In the genomic region with DNA sequence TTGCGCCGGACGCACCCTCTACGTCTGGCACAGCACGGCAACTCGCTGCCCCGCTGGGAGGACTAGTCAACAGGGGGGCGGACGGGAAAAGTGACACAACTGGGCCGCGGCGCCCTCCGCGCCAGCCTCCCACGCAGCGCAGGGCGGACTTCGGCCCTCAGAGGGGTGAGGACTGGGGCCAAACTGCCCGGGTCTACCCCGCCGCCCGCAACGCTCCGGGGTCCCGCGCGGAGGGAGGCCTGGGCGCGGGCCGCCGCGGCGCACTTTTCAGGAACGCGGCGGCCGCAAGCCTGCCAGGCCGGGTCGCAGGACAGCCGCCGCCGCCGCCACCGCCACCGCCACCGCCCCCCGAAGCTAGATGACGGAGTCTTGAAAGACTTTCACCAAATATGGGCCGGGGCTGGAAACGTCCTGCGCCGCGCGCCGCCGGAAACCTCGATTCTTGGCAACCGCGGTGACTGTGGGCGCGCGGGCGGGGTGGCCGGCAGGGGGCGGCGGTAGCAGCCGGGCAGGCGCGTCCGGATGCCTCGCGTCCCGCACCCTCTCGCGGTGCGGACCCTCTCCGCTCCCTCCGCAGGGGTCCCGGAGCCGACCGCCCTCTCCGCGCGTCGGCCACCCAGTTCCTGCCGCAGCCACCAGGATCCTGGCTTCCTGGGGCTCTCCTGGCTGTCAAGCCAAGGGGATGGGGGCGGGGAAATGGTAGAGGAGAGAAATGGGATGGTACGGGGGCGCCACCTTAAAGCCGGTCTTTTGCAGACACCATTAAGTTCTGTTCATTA, we compare ENCODE assay signal across 9 cellular contexts. TPM values are rescaled to one million over a fixed set of nuclear protein-coding genes. Genes with fewer than 3 reads are reported as not detected.
A peak's percentile ranks its signal among the peaks of the same experiment; 100 is the strongest.
DNase-seq lines count a peak whose midpoint lies in the region; ATAC-seq and TF ChIP-seq lines count a peak whose summit lies in the region.
"Had no signal": no experiment of that assay in that cellular context is flagged by ENCODE, and none has a peak within 500 bp of the region (broad histone marks: within the 10 kb centered on the region; RNA-seq: fewer than 3 reads in every experiment).

No MANE protein-coding gene starts in this region.

- peak; percentile 79 for ATAC-seq in GM21423 (IDR thresholded peaks at IDR 0.05; ENCODE audit: unreplicated experiment)
- ATAC-seq in SK-N-SH treated with all-trans-retinoic acid at 6 μM for 48 hours = peak; percentile 26
- peak; percentile 66 for ATAC-seq in left lobe of liver

- peak; percentile 24 for DNase-seq in NCI-H146 (lab: John Stamatoyannopoulos, UW)
- DNase-seq in NCI-H146 treated with DMSO at 0.1 percent for 48 hours (lab: John Stamatoyannopoulos, UW; ENCODE audit: unreplicated experiment) = no peak
- DNase-seq in HT1080 (ENCODE audit: low read depth) = peak; percentile 83
- DNase-seq in cortex of kidney (lab: John Stamatoyannopoulos, UW) = peak; percentile 47
- DNase-seq in left lobe of liver (ENCODE audit: low spot score) = peak; percentile 79
- peak; percentile 29 for DNase-seq in stimulated activated CD8-positive, alpha-beta memory T cell treated with anti-CD3 and anti-CD28 coated beads, Interleukin-4, amount 100 ng/mL, for 24 hours (ENCODE audit: low read depth)

TF ChIP-seq in SK-N-SH treated with all-trans-retinoic acid at 6 μM for 48 hours, 23 proteins besides CTCF, POLR2A, EP300 and RAD21:
- TF ChIP-seq ESRRG (CRISPR knock-in tag; IDR thresholded peaks at IDR 0.05) (peak; percentile 32; the same call in 1 of the 2 replicates), ZC3H10 (CRISPR knock-in tag; IDR thresholded peaks at IDR 0.05) (no peak), ZNF70 (CRISPR knock-in tag; IDR thresholded peaks at IDR 0.05) (no peak), PPARA (CRISPR knock-in tag; IDR thresholded peaks at IDR 0.05; ENCODE audit: borderline replicate concordance) (no peak), RARB (CRISPR knock-in tag; IDR thresholded peaks at IDR 0.05) (no peak), ZFP30 (CRISPR knock-in tag; IDR thresholded peaks at IDR 0.05) (no peak), TOX (CRISPR knock-in tag; IDR thresholded peaks at IDR 0.05; ENCODE audit: borderline replicate concordance) (peak; percentile 9; the same call in 1 of the 2 replicates), CSDC2 (CRISPR knock-in tag; IDR thresholded peaks at IDR 0.05) (no peak), ISL1 (CRISPR knock-in tag; IDR thresholded peaks at IDR 0.05) (no peak), SNAI2 (CRISPR knock-in tag; IDR thresholded peaks at IDR 0.05) (no peak)
- TF ChIP-seq, protein P1, sequence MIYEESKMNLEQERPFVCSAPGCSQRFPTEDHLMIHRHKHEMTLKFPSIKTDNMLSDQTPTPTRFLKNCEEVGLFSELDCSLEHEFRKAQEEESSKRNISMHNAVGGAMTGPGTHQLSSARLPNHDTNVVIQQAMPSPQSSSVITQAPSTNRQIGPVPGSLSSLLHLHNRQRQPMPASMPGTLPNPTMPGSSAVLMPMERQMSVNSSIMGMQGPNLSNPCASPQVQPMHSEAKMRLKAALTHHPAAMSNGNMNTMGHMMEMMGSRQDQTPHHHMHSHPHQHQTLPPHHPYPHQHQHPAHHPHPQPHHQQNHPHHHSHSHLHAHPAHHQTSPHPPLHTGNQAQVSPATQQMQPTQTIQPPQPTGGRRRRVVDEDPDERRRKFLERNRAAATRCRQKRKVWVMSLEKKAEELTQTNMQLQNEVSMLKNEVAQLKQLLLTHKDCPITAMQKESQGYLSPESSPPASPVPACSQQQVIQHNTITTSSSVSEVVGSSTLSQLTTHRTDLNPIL (CRISPR knock-in tag; IDR thresholded peaks at IDR 0.05; ENCODE audit: low read depth) = no peak
- TF ChIP-seq, protein P2, sequence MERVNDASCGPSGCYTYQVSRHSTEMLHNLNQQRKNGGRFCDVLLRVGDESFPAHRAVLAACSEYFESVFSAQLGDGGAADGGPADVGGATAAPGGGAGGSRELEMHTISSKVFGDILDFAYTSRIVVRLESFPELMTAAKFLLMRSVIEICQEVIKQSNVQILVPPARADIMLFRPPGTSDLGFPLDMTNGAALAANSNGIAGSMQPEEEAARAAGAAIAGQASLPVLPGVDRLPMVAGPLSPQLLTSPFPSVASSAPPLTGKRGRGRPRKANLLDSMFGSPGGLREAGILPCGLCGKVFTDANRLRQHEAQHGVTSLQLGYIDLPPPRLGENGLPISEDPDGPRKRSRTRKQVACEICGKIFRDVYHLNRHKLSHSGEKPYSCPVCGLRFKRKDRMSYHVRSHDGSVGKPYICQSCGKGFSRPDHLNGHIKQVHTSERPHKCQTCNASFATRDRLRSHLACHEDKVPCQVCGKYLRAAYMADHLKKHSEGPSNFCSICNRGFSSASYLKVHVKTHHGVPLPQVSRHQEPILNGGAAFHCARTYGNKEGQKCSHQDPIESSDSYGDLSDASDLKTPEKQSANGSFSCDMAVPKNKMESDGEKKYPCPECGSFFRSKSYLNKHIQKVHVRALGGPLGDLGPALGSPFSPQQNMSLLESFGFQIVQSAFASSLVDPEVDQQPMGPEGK (CRISPR knock-in tag; IDR thresholded peaks at IDR 0.05; ENCODE audit: borderline replicate concordance) = no peak

RNA-seq across cellular contexts. Expression of a gene that starts 3.7 kb away (rescaled TPM):
- 22.9 and 38.1 TPM in 2 replicates for total RNA-seq in HT1080 (2014; rRNA removed; shearing (Covaris generic))
- 367 and 414 TPM in 2 replicates for polyA plus RNA-seq in HT1080 (2015; cell fraction: cytosol; rRNA removed)
- 987 and 1,103 TPM in 2 replicates for polyA plus RNA-seq in HT1080 (2015; cell fraction: nucleus; rRNA removed)
- total RNA-seq in left lobe of liver = 16.8 TPM
- total RNA-seq: CD4-positive, CD25-positive, alpha-beta regulatory T cell had no signal
- polyA plus RNA-seq: CD4-positive, CD25-positive, alpha-beta regulatory T cell had no signal

Comparison
In these comparisons a context has a peak if more than half of its experiments do, and no peak if none do; other contexts are left out.
1. ATAC-seq: peak in every context shown above with its lines; median percentile 79 in GM21423; 66 in left lobe of liver; 26 in SK-N-SH treated with all-trans-retinoic acid at 6 μM for 48 hours.